Comparison of ENCODE assay signal across 11 cellular contexts in the genomic region with DNA sequence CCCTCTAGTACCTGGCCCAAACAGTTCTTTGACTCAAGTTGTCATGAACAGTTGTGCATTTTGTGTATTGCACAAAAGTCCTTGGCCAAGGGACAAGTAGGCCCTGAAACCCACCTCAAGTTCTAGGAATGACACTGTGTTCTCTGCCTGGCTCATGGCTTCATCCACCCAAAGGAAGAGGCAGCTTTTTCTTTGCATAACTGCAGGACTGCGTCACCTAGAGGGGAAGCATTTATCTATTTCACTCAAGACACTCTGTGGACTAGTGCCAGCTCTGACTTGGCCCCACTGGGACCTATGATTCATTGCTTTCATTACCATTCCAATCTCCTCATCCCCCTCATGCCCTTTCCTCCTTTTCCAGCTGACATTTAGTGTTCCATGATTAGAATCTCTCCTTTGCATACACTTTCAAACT.
DNase-seq lines count a peak whose midpoint lies in the region; TF ChIP-seq lines count a peak whose summit lies in the region.
"Had no signal": no experiment of that assay in that cellular context is flagged by ENCODE, and none has a peak within 500 bp of the region (broad histone marks: within the 10 kb centered on the region; RNA-seq: fewer than 3 reads in every experiment).

No MANE protein-coding gene starts in this region.

- H3K4me3 ChIP-seq in AG04450 (ENCODE audit: low read depth, low read length) = no peak overlapping the region
- no peak overlapping the region for H3K4me3 ChIP-seq in hepatocyte
- H3K4me3 ChIP-seq in OCI-LY7 (ENCODE audit: low read depth, low read length, poor library complexity, severe bottlenecking) = no peak overlapping the region

- H3K36me3 ChIP-seq in hepatocyte (replicated peaks; ENCODE audit: insufficient read depth, low read depth) = no peaks in the 10 kb centered on the region
- no peaks in the 10 kb centered on the region for H3K36me3 ChIP-seq in OCI-LY7 (ENCODE audit: insufficient read depth, low read length)

- H3K79me2 ChIP-seq in hepatocyte (no peaks in the 10 kb centered on the region), OCI-LY7 (ENCODE audit: insufficient read depth, low read depth, low read length) (no peaks in the 10 kb centered on the region)

- DNase-seq in AG04450 (ENCODE audit: low read depth, low spot score) (peak; percentile 78), HT1080 (ENCODE audit: low read depth) (peak; percentile 96), astrocyte of the hippocampus (ENCODE audit: low read depth, low spot score) (peak; percentile 86), hepatocyte (ENCODE audit: low spot score) (peak; percentile 37), SHP77 (lab: John Stamatoyannopoulos, UW) (no peak), cerebellar nuclear complex (lab: John Stamatoyannopoulos, UW) (no peak), OCI-M2 (lab: John Stamatoyannopoulos, UW; ENCODE audit: unreplicated experiment) (no peak), OCI-LY7 (ENCODE audit: low spot score) (no peak)
- DNase-seq: DMS153, natural killer cell, NCI-H146 had no signal

- H3K27me3 ChIP-seq in AG04450 (ENCODE audit: control insufficient read depth, insufficient read depth, low read length) = no peaks in the 10 kb centered on the region
- H3K27me3 ChIP-seq in hepatocyte = no peaks in the 10 kb centered on the region

- no peak overlapping the region for H3K27ac ChIP-seq in AG04450 (ENCODE audit: low read depth, low read length)
- no peak overlapping the region for H3K27ac ChIP-seq in hepatocyte
- no peak overlapping the region for H3K27ac ChIP-seq in OCI-LY7 (ENCODE audit: low read depth, low read length, poor library complexity, severe bottlenecking)

- no peak overlapping the region for H3K4me2 ChIP-seq in hepatocyte
- no peak overlapping the region for H3K4me2 ChIP-seq in OCI-LY7 (ENCODE audit: low read length)

- H4K20me1 ChIP-seq in hepatocyte (ENCODE audit: insufficient read depth, poor library complexity, severe bottlenecking) = no peaks in the 10 kb centered on the region
- no peaks in the 10 kb centered on the region for H4K20me1 ChIP-seq in OCI-LY7 (ENCODE audit: insufficient read depth, low read length)

- H3K9me2 ChIP-seq in hepatocyte (replicated peaks; ENCODE audit: insufficient read depth) (no peaks in the 10 kb centered on the region), OCI-LY7 (ENCODE audit: insufficient read depth, low read length) (no peaks in the 10 kb centered on the region)

- H3K4me1 ChIP-seq in hepatocyte (ENCODE audit: insufficient read depth) = no peaks in the 10 kb centered on the region
- peaks cover 17% of the 10 kb centered on the region for H3K4me1 ChIP-seq in OCI-LY7 (ENCODE audit: insufficient read depth, low read length, poor library complexity, severe bottlenecking)

- BruUV-seq in OCI-LY7 (replicated peaks; lab: Mats Ljungman, UMichigan) = no TSS peak

- H2AFZ ChIP-seq in hepatocyte (no peak overlapping the region), OCI-LY7 (ENCODE audit: low read length) (no peak overlapping the region)

- intact Hi-C loops in OCI-LY7 (cut with micrococcal nuclease; ENCODE audit: unreplicated experiment) = no loop called here

- CTCF ChIA-PET in AG04450 (lab: Charles Lee) (no interaction called here), OCI-LY7 (lab: Charles Lee; ENCODE audit: unreplicated experiment) (no interaction called here)

- POLR2A ChIA-PET in AG04450 (lab: Yijun Ruan, JAX) (interaction anchor here (1.5 kb wide), 1 partner anchor 9 kb away, joined by 8 read pairs; no protein-coding TSS in a partner anchor), OCI-LY7 (lab: Charles Lee) (interaction anchor here (1.0 to 1.9 kb wide), 2 partner anchors 10 to 40 kb away, joined by 3 to 4 read pairs; no protein-coding TSS in a partner anchor)

- H3K9me3 ChIP-seq in AG04450 (ENCODE audit: control insufficient read depth, insufficient read depth, low read length) = no peaks in the 10 kb centered on the region
- no peaks in the 10 kb centered on the region for H3K9me3 ChIP-seq in hepatocyte (ENCODE audit: low read depth)
- no peaks in the 10 kb centered on the region for H3K9me3 ChIP-seq in OCI-LY7 (ENCODE audit: low read length)

- 76% methylated on average over 1 of the region's 1 CpG for WGBS in hepatocyte (ENCODE audit: low lambda C conversion rate, missing lambda C conversion rate)

- TF ChIP-seq CTCF in AG04450 (IDR thresholded peaks at IDR 0.05; ENCODE audit: low read depth, low read length) (no peak), hepatocyte (IDR thresholded peaks at IDR 0.05; ENCODE audit: poor library complexity) (no peak), OCI-LY7 (conservative IDR thresholded peaks at IDR 0.05; ENCODE audit: low read length) (no peak)

Comparison
In these comparisons a context has a peak if more than half of its experiments do, and no peak if none do; other contexts are left out.
1. DNase-seq: peak in AG04450 (single experiment), HT1080 (single experiment), astrocyte of the hippocampus (single experiment) and hepatocyte (single experiment); none in SHP77 (0 of 2), cerebellar nuclear complex (0 of 2), OCI-M2 (single experiment) and OCI-LY7 (single experiment).